In genomic region chr15:20234006-20234540, GRCh38 we compare ENCODE assay signal across 7 cellular contexts.
DNase-seq lines count a peak whose midpoint lies in the region; ATAC-seq and TF ChIP-seq lines count a peak whose summit lies in the region.
"Not testable (repeated sequence)": the region's sequence is repeated elsewhere in the genome, so short reads cannot be mapped to it uniquely, and the experiment has no call there.

No MANE protein-coding gene starts in this region.

- intact Hi-C loops in cardiac septum (cut with DNase I); spleen (cut with DNase I; ENCODE audit: low total_unique reads): not testable (repeated sequence)

- H3K36me3 ChIP-seq in spleen, result not testable (repeated sequence)

- TF ChIP-seq CTCF in osteocyte (IDR thresholded peaks at IDR 0.05); spleen (IDR thresholded peaks at IDR 0.05 in 8 of 11, conservative IDR thresholded peaks at IDR 0.05 in 3 of 11); type B pancreatic cell (conservative IDR thresholded peaks at IDR 0.05): not testable (repeated sequence)

- H3K27me3 Mint-ChIP-seq in osteocyte (ENCODE audit: unreplicated experiment); type B pancreatic cell: not testable (repeated sequence)

- H3K9me3 ChIP-seq in spleen, result peaks cover 0 to 20% (median 0%) of the 10 kb centered on the region in 8 donors

- H3K27ac Mint-ChIP-seq in osteocyte (ENCODE audit: unreplicated experiment); type B pancreatic cell: not testable (repeated sequence)

- DNase-seq in cardiac septum (ENCODE audit: low spot score), result peak; percentile 53
- DNase-seq in islet precursor cell, result peak; percentile 36
- DNase-seq in left lobe of liver (ENCODE audit: low spot score), result peak; percentile 12
- DNase-seq in mesenteric fat pad (ENCODE audit: low spot score), result peak; percentile 79
- DNase-seq in osteocyte (ENCODE audit: extremely low spot score, unreplicated experiment), result peak; percentile 85
- DNase-seq in spleen, result peak; percentile 51
- DNase-seq in type B pancreatic cell (ENCODE audit: extremely low spot score, unreplicated experiment), result peak; percentile 58

- H3K36me3 Mint-ChIP-seq in osteocyte (ENCODE audit: unreplicated experiment); type B pancreatic cell: not testable (repeated sequence)

- TF ChIP-seq POLR2A in spleen (IDR thresholded peaks at IDR 0.05), result not testable (repeated sequence)

- H3K27me3 ChIP-seq in spleen (replicated peaks in 1 of 7), result not testable (repeated sequence)

- ATAC-seq in left lobe of liver, result not testable (repeated sequence)

- WGBS in spleen, 5 donors, result 69 to 82% (median 76%) methylated on average over 12 of the region's 12 CpGs

- H3K4me1 ChIP-seq in spleen, result not testable (repeated sequence)

- H3K4me3 ChIP-seq in spleen, result not testable (repeated sequence)

- H3K4me3 Mint-ChIP-seq in osteocyte (ENCODE audit: unreplicated experiment); type B pancreatic cell: not testable (repeated sequence)

- not testable (repeated sequence) for H3K27ac ChIP-seq in spleen

- not testable (repeated sequence) for H3K4me1 Mint-ChIP-seq in osteocyte (ENCODE audit: unreplicated experiment); type B pancreatic cell (ENCODE audit: unreplicated experiment)

- peaks cover 14% of the 10 kb centered on the region for H3K9me3 Mint-ChIP-seq in osteocyte (ENCODE audit: unreplicated experiment)
- not testable (repeated sequence) for H3K9me3 Mint-ChIP-seq in type B pancreatic cell

Comparison
In these comparisons a context has a peak if more than half of its experiments do, and no peak if none do; other contexts are left out.
1. DNase-seq: peak in every context shown above with its lines; median percentile 85 in osteocyte; 79 in mesenteric fat pad; 58 in type B pancreatic cell; 53 in cardiac septum; 51 in spleen; 36 in islet precursor cell; 12 in left lobe of liver.